20 cellular contexts compared by ENCODE assay signal in the genomic region with DNA sequence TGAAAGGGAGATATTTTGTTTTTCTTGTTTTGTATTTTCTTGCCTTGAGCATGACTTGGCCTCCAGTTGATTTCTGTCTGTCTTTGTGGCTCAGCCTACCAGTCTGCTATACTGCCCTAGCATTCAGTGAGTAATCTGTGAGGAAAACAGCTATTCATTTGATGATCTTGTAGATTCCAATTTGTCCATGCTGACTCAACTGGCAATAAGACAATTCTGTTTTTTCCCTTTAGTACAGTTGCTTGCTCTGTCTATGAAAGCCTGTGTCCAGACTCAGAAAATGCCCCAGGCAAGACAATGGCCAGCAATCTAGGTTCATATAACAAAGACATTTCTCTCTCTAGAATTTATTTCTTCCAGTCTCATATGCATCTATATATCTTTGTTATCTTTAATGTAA. TPM values are rescaled to one million over a fixed set of nuclear protein-coding genes. Genes with fewer than 3 reads are reported as not detected.
A peak's percentile ranks its signal among the peaks of the same experiment; 100 is the strongest.
DNase-seq lines count a peak whose midpoint lies in the region; ATAC-seq and TF ChIP-seq lines count a peak whose summit lies in the region.
"Had no signal": no experiment of that assay in that cellular context is flagged by ENCODE, and none has a peak within 500 bp of the region (broad histone marks: within the 10 kb centered on the region; RNA-seq: fewer than 3 reads in every experiment).

No MANE protein-coding gene starts in this region.

- H3K4me3 Mint-ChIP-seq in MCF 10A (ENCODE audit: unreplicated experiment), result no peak overlapping the region
- H3K4me3 Mint-ChIP-seq: CD8-positive, alpha-beta T cell had no signal

- in situ Hi-C loops in mammary epithelial cell (cut with MboI; ENCODE audit: low sequenced_read_pairs in 2 of 2), result loop anchor here (10.0 to 25.0 kb wide), 3 partner anchors 708 to 1018 kb away; no protein-coding TSS in a partner anchor

- H3K9me3 ChIP-seq in breast epithelium (peaks cover 28 to 46% of the 10 kb centered on the region in 2 donors), mammary epithelial cell (replicated peaks; ENCODE audit: insufficient read depth, low read length) (no peaks in the 10 kb centered on the region)

- intact Hi-C loops in MCF 10A (cut with micrococcal nuclease), result loop anchor here (10.0 kb wide), 1 partner anchor 278 kb away; no protein-coding TSS in a partner anchor
- intact Hi-C loops in breast epithelium (cut with DNase I; ENCODE audit: low total_unique reads), result no loop called here
- intact Hi-C loops in mammary epithelial cell (cut with micrococcal nuclease), result no loop called here
- intact Hi-C loops in cardiac septum (cut with DNase I), result loop anchor here (10.0 kb wide), 1 partner anchor 768 kb away; no protein-coding TSS in a partner anchor

- peaks cover 7% of the 10 kb centered on the region for H3K4me1 Mint-ChIP-seq in MCF 10A (ENCODE audit: insufficient read depth, unreplicated experiment)

- POLR2A ChIA-PET in MCF 10A (lab: Yijun Ruan, JAX), result interaction anchor here (0.5 kb wide), 1 partner anchor 453 kb away, joined by 4 read pairs; no protein-coding TSS in a partner anchor

- H2AFZ ChIP-seq in mammary epithelial cell (ENCODE audit: low read depth, low read length), result no peak overlapping the region

- no peaks in the 10 kb centered on the region for H4K20me1 ChIP-seq in mammary epithelial cell (ENCODE audit: insufficient read depth, low read length)
- H4K20me1 ChIP-seq: BLaER1 had no signal

- CTCF ChIA-PET in MCF 10A (lab: Yijun Ruan, JAX) (interaction anchor here (0.7 kb wide), 1 partner anchor 10 kb away, joined by 3 read pairs; no protein-coding TSS in a partner anchor), mammary epithelial cell (lab: Charles Lee; ENCODE audit: low non-redundant PET) (no interaction called here)

- H3K79me2 ChIP-seq in mammary epithelial cell (ENCODE audit: insufficient read depth, low read length), result no peaks in the 10 kb centered on the region

- no peak overlapping the region for H3K9ac ChIP-seq in mammary epithelial cell (ENCODE audit: insufficient read depth, low read length)
- H3K9ac ChIP-seq: BLaER1 had no signal

- H3K9me3 Mint-ChIP-seq in MCF 10A (ENCODE audit: unreplicated experiment), result peaks cover 20% of the 10 kb centered on the region

- H3K27me3 ChIP-seq in breast epithelium, result no peaks in the 10 kb centered on the region
- no peaks in the 10 kb centered on the region for H3K27me3 ChIP-seq in mammary epithelial cell (ENCODE audit: insufficient read depth, low read length)
- H3K27me3 ChIP-seq: BLaER1 had no signal

- H3K4me1 ChIP-seq in breast epithelium, result no peaks in the 10 kb centered on the region
- peaks cover 10% of the 10 kb centered on the region for H3K4me1 ChIP-seq in mammary epithelial cell (ENCODE audit: insufficient read depth, low read length)

- no peaks in the 10 kb centered on the region for H3K36me3 ChIP-seq in breast epithelium
- no peaks in the 10 kb centered on the region for H3K36me3 ChIP-seq in mammary epithelial cell (ENCODE audit: insufficient read depth, low read length)
- H3K36me3 ChIP-seq: BLaER1 had no signal

- BruUV-seq in MCF 10A (replicated peaks; lab: Mats Ljungman, UMichigan) (no TSS peak), mammary epithelial cell (replicated peaks; lab: Mats Ljungman, UMichigan) (no TSS peak)

- TF ChIP-seq CTCF in MCF 10A (IDR thresholded peaks at IDR 0.05; ENCODE audit: unreplicated experiment) (no peak), breast epithelium (IDR thresholded peaks at IDR 0.05) (no peak), mammary epithelial cell (conservative IDR thresholded peaks at IDR 0.05 in 1 of 2, IDR thresholded peaks at IDR 0.05 in 1 of 2; ENCODE audit: extremely low read depth in 1 of 2, insufficient read depth in 1 of 2, low read depth in 1 of 2, low read length in 2 of 2) (no peak)

- H3K36me3 Mint-ChIP-seq in MCF 10A (ENCODE audit: insufficient read depth, unreplicated experiment), result peaks cover 4% of the 10 kb centered on the region
- H3K36me3 Mint-ChIP-seq: CD8-positive, alpha-beta T cell had no signal

- no peak overlapping the region for H3K27ac Mint-ChIP-seq in MCF 10A (ENCODE audit: low read depth, unreplicated experiment)
- H3K27ac Mint-ChIP-seq: CD8-positive, alpha-beta T cell had no signal

- DNase-seq in MCF 10A (ENCODE audit: unreplicated experiment), result peak; percentile 5
- DNase-seq in breast epithelium (ENCODE audit: low spot score in 2 of 2), result no peak
- DNase-seq in mammary epithelial cell, result peak; percentile 82
- peak; percentile 98 for DNase-seq in foreskin melanocyte
- DNase-seq in cardiac septum (ENCODE audit: low spot score), result no peak
- DNase-seq in OCI-M2 (lab: John Stamatoyannopoulos, UW; ENCODE audit: unreplicated experiment), result no peak
- DNase-seq: CD8-positive, alpha-beta T cell; DMS79 treated with DMSO at 0.1 percent for 48 hours; GOT3; KG1; NCI-H1048; NCI-H1436 treated with DMSO at 0.1 percent for 48 hours; NCI-H2081; NCI-H2227 treated with DMSO at 0.1 percent for 48 hours; NCI-H524; SIG-M5 had no signal

- ATAC-seq in HG03108 (IDR thresholded peaks at IDR 0.05; ENCODE audit: unreplicated experiment) (no peak), HG02610 (IDR thresholded peaks at IDR 0.05; ENCODE audit: unreplicated experiment) (no peak)
- ATAC-seq: CD8-positive, alpha-beta T cell had no signal

- H3K27me3 Mint-ChIP-seq in MCF 10A (ENCODE audit: insufficient read depth, unreplicated experiment), result no peaks in the 10 kb centered on the region

- dilution Hi-C loops in mammary epithelial cell (cut with HindIII; ENCODE audit: low sequenced_read_pairs), result no loop called here

- TF ChIP-seq POLR2A in breast epithelium (IDR thresholded peaks at IDR 0.05), result no peak

- H3K4me3 ChIP-seq in breast epithelium (no peak overlapping the region), mammary epithelial cell (replicated peaks in 1 of 3; ENCODE audit: insufficient read depth in 1 of 3, low read depth in 2 of 3, low read length in 3 of 3) (no peak overlapping the region)
- H3K4me3 ChIP-seq: BLaER1 had no signal

- H3K4me2 ChIP-seq in mammary epithelial cell (ENCODE audit: insufficient read depth, low read depth, low read length), result no peak overlapping the region
- H3K4me2 ChIP-seq: BLaER1 had no signal

- H3K27ac ChIP-seq in breast epithelium, result no peak overlapping the region
- no peak overlapping the region for H3K27ac ChIP-seq in mammary epithelial cell (ENCODE audit: insufficient read depth, low read depth, low read length)
- H3K27ac ChIP-seq: 22Rv1, BLaER1 had no signal

RNA-seq across cellular contexts. Expression of gene SOX4, which starts 10.9 kb away (rescaled TPM):
- total RNA-seq in MCF 10A (2022) (12.8 and 12.9 TPM in 2 replicates), breast epithelium (10 to 100 TPM; 18.2 to 71.0 (median 48.8) TPM), mammary epithelial cell (10 to 100 TPM; 22.3 to 64.8 TPM), cardiac septum (9.8 TPM)
- 6.2 TPM for polyA plus RNA-seq in mammary epithelial cell
- polyA minus RNA-seq in mammary epithelial cell, result 9.2 TPM

Comparison
In these comparisons a context has a peak if more than half of its experiments do, and no peak if none do; other contexts are left out.
1. DNase-seq: peak in MCF 10A (single experiment), mammary epithelial cell (single experiment) and foreskin melanocyte (single experiment); none in breast epithelium (0 of 2), cardiac septum (single experiment) and OCI-M2 (single experiment).
2. intact Hi-C loops: an anchor here in MCF 10A (10.0 kb wide) and cardiac septum (10.0 kb wide); none called in breast epithelium and mammary epithelial cell.